1 cellular context compared by ENCODE assay signal in the genomic region with DNA sequence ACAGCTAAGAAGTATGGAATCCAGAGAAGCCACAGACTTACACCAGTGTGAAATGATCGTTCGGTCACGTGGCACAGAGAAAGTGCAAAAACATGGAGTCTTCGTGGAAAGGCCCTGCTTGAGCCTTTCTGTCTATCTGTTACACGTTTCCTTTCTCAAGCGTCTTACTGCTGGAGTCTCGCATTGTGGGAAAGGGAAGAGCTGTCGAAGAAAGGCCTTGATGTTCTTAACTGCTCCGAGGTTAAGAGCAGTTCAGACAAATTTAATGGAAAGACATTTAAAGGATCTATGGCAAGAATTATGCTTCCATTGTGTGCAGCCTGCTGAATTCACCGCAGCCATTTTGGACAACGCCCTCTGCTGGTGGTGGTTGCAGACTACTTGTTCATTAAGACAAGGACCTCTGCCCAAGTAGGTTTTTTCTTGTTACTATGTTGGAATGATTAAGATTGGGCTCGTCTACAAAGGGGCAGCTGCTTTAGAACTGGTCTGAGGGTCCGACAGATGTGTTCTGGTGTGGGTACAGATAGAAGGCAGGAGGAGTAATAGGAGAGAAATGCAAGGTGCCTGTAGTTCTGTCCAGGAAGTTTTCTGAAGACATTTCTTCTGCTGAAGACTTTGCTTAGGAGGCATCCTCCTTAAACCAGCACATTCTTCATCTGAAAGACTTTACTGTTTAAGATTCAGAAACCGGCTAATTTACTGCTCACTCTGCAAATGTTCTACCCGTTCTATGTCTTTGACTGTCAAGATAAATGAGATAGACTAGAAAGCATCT.
TF ChIP-seq lines count a peak whose summit lies in the region.

No MANE protein-coding gene starts in this region.

TF ChIP-seq in GM12878, 131 proteins besides CTCF, POLR2A, EP300 and RAD21:
- TF ChIP-seq RUNX3 (IDR thresholded peaks at IDR 0.05; ENCODE audit: low read length) (peak; percentile 77), SMC3 (IDR thresholded peaks at IDR 0.05; ENCODE audit: borderline replicate concordance, low read length) (peak; percentile 52; the same call in 1 of the 2 replicates), BMI1 (IDR thresholded peaks at IDR 0.05; ENCODE audit: borderline replicate concordance) (no peak), YY1 (IDR thresholded peaks at IDR 0.05; ENCODE audit: low read depth, low read length) (peak; percentile 99)
TF ChIP-seq in GM12878: peak in this region for 3.
